18 cellular contexts compared by ENCODE assay signal in the genomic region with DNA sequence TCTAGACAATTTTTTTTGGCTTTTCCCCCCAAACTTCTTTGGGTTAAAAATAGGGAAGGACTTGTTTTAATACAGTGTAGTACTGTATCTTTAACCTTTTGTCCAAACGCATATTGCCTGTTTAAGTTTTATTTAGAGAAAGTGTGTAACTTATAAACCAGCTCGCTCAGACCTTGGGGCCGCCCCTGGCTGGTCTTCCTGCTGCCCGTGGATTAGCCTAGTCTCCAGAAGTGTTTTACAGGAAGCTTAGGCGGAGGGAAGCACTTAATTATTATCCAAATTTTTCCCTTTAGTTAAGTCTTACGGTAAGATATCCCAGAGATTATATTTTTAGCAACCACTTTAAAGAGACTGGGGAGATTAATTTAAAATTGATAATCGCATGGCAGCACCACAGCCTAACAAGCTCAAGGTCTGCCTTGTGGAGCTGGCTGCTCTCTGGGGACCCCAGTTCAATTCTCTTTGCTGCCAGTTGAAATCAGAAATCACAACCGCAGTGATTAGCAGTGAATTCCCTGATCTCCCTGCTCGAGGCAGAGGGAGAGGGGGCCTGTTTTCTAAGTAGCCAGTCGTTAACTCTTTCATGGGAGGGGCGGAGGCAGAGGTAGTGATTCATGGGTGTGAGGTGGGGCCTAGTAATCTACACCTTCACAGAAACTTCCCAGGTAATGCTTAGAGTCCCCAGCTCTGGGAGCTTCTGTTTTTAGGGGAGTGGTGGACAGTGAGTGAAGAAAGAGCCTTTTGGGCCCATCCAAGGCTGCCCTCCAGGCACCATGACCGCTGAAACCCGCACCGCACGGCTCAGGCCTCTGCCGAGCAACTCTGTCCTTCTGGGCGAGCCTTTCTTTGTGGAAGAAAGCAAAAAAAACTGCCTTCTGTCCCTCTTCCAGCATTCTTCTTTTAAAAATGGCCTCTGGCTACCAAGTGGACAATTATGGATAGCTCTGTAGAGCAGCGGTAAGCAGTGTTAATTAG.
DNase-seq lines count a peak whose midpoint lies in the region; ATAC-seq and TF ChIP-seq lines count a peak whose summit lies in the region.
"Had no signal": no experiment of that assay in that cellular context is flagged by ENCODE, and none has a peak within 500 bp of the region (broad histone marks: within the 10 kb centered on the region; RNA-seq: fewer than 3 reads in every experiment).

No MANE protein-coding gene starts in this region.

- H3K36me3 ChIP-seq in NT2/D1 (ENCODE audit: insufficient read depth, insufficient read length, low read length) (no peaks in the 10 kb centered on the region), iPS-20b (ENCODE audit: insufficient read depth, low read depth, low read length) (no peaks in the 10 kb centered on the region), trophoblast cell (ENCODE audit: control insufficient read depth in 1 of 2, insufficient read depth in 2 of 2, low read length in 2 of 2) (no peaks in the 10 kb centered on the region)
- H3K36me3 ChIP-seq: neutrophil, thoracic aorta had no signal

- H2BK20ac ChIP-seq in H9 (ENCODE audit: low read depth, low read length, poor library complexity, severe bottlenecking) = no peak overlapping the region

- H2BK15ac ChIP-seq in H9 (ENCODE audit: low read depth, low read length) = no peak overlapping the region

- TF ChIP-seq CTCF in H9 (conservative IDR thresholded peaks at IDR 0.05) = no peak

- H4K8ac ChIP-seq in H9 (replicated peaks; ENCODE audit: insufficient read length, low read depth, low read length) = no peak overlapping the region
- H4K8ac ChIP-seq in trophoblast cell (ENCODE audit: low read depth, low read length) = peak overlapping the region; percentile 71

- peak; percentile 75 for DNase-seq in H9
- DNase-seq in NT2/D1 (ENCODE audit: low read depth, low spot score) = peak; percentile 43
- no peak for DNase-seq in trophoblast cell
- no peak for DNase-seq in NCI-H345 treated with DMSO at 0.1 percent for 48 hours (lab: John Stamatoyannopoulos, UW; ENCODE audit: unreplicated experiment)
- DNase-seq in activated naive CD8-positive, alpha-beta T cell treated with anti-CD3 and anti-CD28 coated beads for 36 hours = no peak
- DNase-seq: activated CD4-positive, alpha-beta T cell treated with anti-CD3 and anti-CD28 coated beads, Interleukin-2, amount 50 U/mL, for 4 hours; activated T-cell treated with anti-CD3 and anti-CD28 coated beads, Interleukin-2, amount 50 U/mL, for 4 hours; DMS79; effector CD4-positive, alpha-beta T cell; PC-3; stimulated activated CD4-positive, alpha-beta T cell treated with anti-CD3 and anti-CD28 coated beads, Interleukin-4, amount 100 ng/mL, for 1 hour; stimulated activated CD8-positive, alpha-beta memory T cell treated with anti-CD3 and anti-CD28 coated beads, Interleukin-4, amount 100 ng/mL, for 48 hours had no signal

- no peak overlapping the region for H2BK5ac ChIP-seq in H9 (ENCODE audit: insufficient read length, low read length)
- H2BK5ac ChIP-seq in trophoblast cell (ENCODE audit: low read depth, low read length, poor library complexity) = peak overlapping the region; percentile 61

- H2AFZ ChIP-seq in H9 (ENCODE audit: low read length) = peak overlapping the region; percentile 18
- peak overlapping the region; percentile 9 for H2AFZ ChIP-seq in trophoblast cell (ENCODE audit: insufficient read depth, low read length, poor library complexity)

- WGBS in H9 (ENCODE audit: extremely low coverage, insufficient read length, low lambda C conversion rate) = no CpG with 5 or more reads among the region's 18 CpGs
- no CpG with 5 or more reads among the region's 18 CpGs for WGBS in trophoblast cell (ENCODE audit: extremely low coverage, insufficient coverage, insufficient read length)

- H3K23ac ChIP-seq in H9 (ENCODE audit: insufficient read length, low read depth, low read length) (no peak overlapping the region), trophoblast cell (ENCODE audit: low read length) (no peak overlapping the region)

- peak overlapping the region; percentile 12 for H4K12ac ChIP-seq in trophoblast cell (ENCODE audit: low read depth, low read length)

- no peak overlapping the region for H2BK120ac ChIP-seq in H9 (ENCODE audit: low read depth, low read length, poor library complexity, severe bottlenecking)
- H2BK120ac ChIP-seq in trophoblast cell (ENCODE audit: insufficient read depth, low read length, poor library complexity) = peak overlapping the region; percentile 64

- peak overlapping the region; percentile 77 to 95 (median 84); a peak in 6 of 7 replicates for H3K27ac Mint-ChIP-seq in H9
- no peak overlapping the region for H3K27ac Mint-ChIP-seq in activated naive CD8-positive, alpha-beta T cell treated with anti-CD3 and anti-CD28 coated beads for 36 hours
- H3K27ac Mint-ChIP-seq: activated naive CD8-positive, alpha-beta T cell had no signal

- H2AK5ac ChIP-seq in H9 (ENCODE audit: insufficient read length, low read length) = no peak overlapping the region
- no peak overlapping the region for H2AK5ac ChIP-seq in trophoblast cell (ENCODE audit: low read length)

- H3K4me1 Mint-ChIP-seq in H9 = peaks cover 59 to 69% of the 10 kb centered on the region in 2 experiments
- H3K4me1 Mint-ChIP-seq in activated naive CD8-positive, alpha-beta T cell treated with anti-CD3 and anti-CD28 coated beads for 36 hours = no peaks in the 10 kb centered on the region

- H3K27ac ChIP-seq in H9 (ENCODE audit: insufficient read length, low read depth, low read length) (no peak overlapping the region), iPS-20b (ENCODE audit: low read length) (no peak overlapping the region), trophoblast cell (ENCODE audit: low read depth, low read length) (peak overlapping the region; percentile 61)
- H3K27ac ChIP-seq: neutrophil, thoracic aorta had no signal

- no peak overlapping the region for H3T11ph ChIP-seq in H9 (ENCODE audit: low read length)

- no peak overlapping the region for H3K56ac ChIP-seq in H9 (ENCODE audit: insufficient read length, low read depth, low read length)

- H3K9ac ChIP-seq in H9 (ENCODE audit: extremely low read depth, insufficient read length, low read length) (no peak overlapping the region), NT2/D1 (ENCODE audit: insufficient read length, low read depth) (no peak overlapping the region), iPS-20b (ENCODE audit: low read depth, low read length) (peak overlapping the region; percentile 24; the same call in 1 of the 2 replicates), trophoblast cell (ENCODE audit: low read length) (no peak overlapping the region)

- H3K27me3 ChIP-seq in H9 (ENCODE audit: insufficient read depth, low read length) = no peaks in the 10 kb centered on the region
- H3K27me3 ChIP-seq in NT2/D1 (ENCODE audit: insufficient read depth, insufficient read length) = no peaks in the 10 kb centered on the region
- peaks cover 16% of the 10 kb centered on the region for H3K27me3 ChIP-seq in iPS-20b (ENCODE audit: insufficient read depth, low read length)
- no peaks in the 10 kb centered on the region for H3K27me3 ChIP-seq in trophoblast cell (ENCODE audit: insufficient read depth, low read length)
- H3K27me3 ChIP-seq: neutrophil had no signal

- no peak overlapping the region for H3K4me3 ChIP-seq in NT2/D1 (ENCODE audit: insufficient read length, low read depth)
- no peak overlapping the region for H3K4me3 ChIP-seq in iPS-20b (ENCODE audit: low read length)
- no peak overlapping the region for H3K4me3 ChIP-seq in trophoblast cell (ENCODE audit: low read depth, low read length)
- H3K4me3 ChIP-seq: lung, thoracic aorta had no signal

- H4K5ac ChIP-seq in H9 (ENCODE audit: insufficient read length, low read depth, low read length) = no peak overlapping the region

- H3K23me2 ChIP-seq in H9 (ENCODE audit: insufficient read length, low read depth, low read length, poor library complexity, severe bottlenecking) = no peaks in the 10 kb centered on the region

- no peak overlapping the region for H2BK12ac ChIP-seq in H9 (ENCODE audit: insufficient read length, low read depth, low read length)
- peak overlapping the region; percentile 37 for H2BK12ac ChIP-seq in trophoblast cell (ENCODE audit: low read length)

- H3K4me1 ChIP-seq in H9 (ENCODE audit: insufficient read depth, low read length) (peaks cover 9% of the 10 kb centered on the region; the same call in 1 of the 2 replicates), NT2/D1 (ENCODE audit: insufficient read depth, insufficient read length) (peaks cover 10% of the 10 kb centered on the region), iPS-20b (ENCODE audit: insufficient read depth, low read length) (peaks cover 42% of the 10 kb centered on the region), trophoblast cell (ENCODE audit: control insufficient read depth in 1 of 2, insufficient read depth in 2 of 2, low read length in 2 of 2) (peaks cover 13 to 29% of the 10 kb centered on the region in 2 experiments)

- no peaks in the 10 kb centered on the region for H4K20me1 ChIP-seq in H9 (ENCODE audit: control insufficient read depth, insufficient read depth, insufficient read length)

- H3K18ac ChIP-seq in H9 (ENCODE audit: insufficient read length, low read depth, low read length) = no peak overlapping the region
- H3K18ac ChIP-seq in trophoblast cell (ENCODE audit: low read length) = no peak overlapping the region

- no peaks in the 10 kb centered on the region for H3K9me3 ChIP-seq in H9 (ENCODE audit: control insufficient read depth, low read depth, low read length)
- H3K9me3 ChIP-seq in NT2/D1 (ENCODE audit: insufficient read depth, low read length) = no peaks in the 10 kb centered on the region
- H3K9me3 ChIP-seq in iPS-20b (ENCODE audit: insufficient read depth, low read depth, low read length) = no peaks in the 10 kb centered on the region
- no peaks in the 10 kb centered on the region for H3K9me3 ChIP-seq in trophoblast cell (ENCODE audit: insufficient read depth, low read depth, low read length)
- H3K9me3 ChIP-seq: neutrophil, thoracic aorta had no signal

- H3K36me3 Mint-ChIP-seq in H9 (ENCODE audit: insufficient read depth in 1 of 3, low read depth in 3 of 3) = no peaks in the 10 kb centered on the region
- no peaks in the 10 kb centered on the region for H3K36me3 Mint-ChIP-seq in activated naive CD8-positive, alpha-beta T cell treated with anti-CD3 and anti-CD28 coated beads for 36 hours
- H3K36me3 Mint-ChIP-seq: activated naive CD8-positive, alpha-beta T cell had no signal

- peak overlapping the region in 1 of 2 experiments; percentile 44; a peak in 2 of 5 replicates for H3K4me3 Mint-ChIP-seq in H9
- H3K4me3 Mint-ChIP-seq in activated naive CD8-positive, alpha-beta T cell treated with anti-CD3 and anti-CD28 coated beads for 36 hours = no peak overlapping the region
- H3K4me3 Mint-ChIP-seq: activated naive CD8-positive, alpha-beta T cell; activated T-cell treated with anti-CD3 and anti-CD28 coated beads, Interleukin-2, amount 50 U/mL, for 4 hours had no signal

- no peaks in the 10 kb centered on the region for H3K79me2 ChIP-seq in H9 (ENCODE audit: insufficient read depth, low read length)
- no peaks in the 10 kb centered on the region for H3K79me2 ChIP-seq in trophoblast cell (ENCODE audit: control insufficient read depth, insufficient read depth, low read length, poor library complexity)

- no peak for ATAC-seq in GM18498 (IDR thresholded peaks at IDR 0.05; ENCODE audit: unreplicated experiment)
- ATAC-seq: activated T-cell treated with anti-CD3 and anti-CD28 coated beads, Interleukin-2, amount 50 U/mL, for 4 hours; PC-3 had no signal

- H4K91ac ChIP-seq in H9 (ENCODE audit: insufficient read length, low read depth, low read length) = no peak overlapping the region
- H4K91ac ChIP-seq in trophoblast cell (ENCODE audit: low read depth, low read length) = peak overlapping the region; percentile 50

- peaks cover 9% of the 10 kb centered on the region for H3K27me3 Mint-ChIP-seq in H9 (ENCODE audit: low read depth)
- no peaks in the 10 kb centered on the region for H3K27me3 Mint-ChIP-seq in activated naive CD8-positive, alpha-beta T cell treated with anti-CD3 and anti-CD28 coated beads for 36 hours
- H3K27me3 Mint-ChIP-seq: activated naive CD8-positive, alpha-beta T cell had no signal

- H3K4ac ChIP-seq in H9 (ENCODE audit: low read depth, low read length) = no peak overlapping the region
- H3K4ac ChIP-seq in trophoblast cell (ENCODE audit: low read depth, low read length) = no peak overlapping the region

- H3K4me2 ChIP-seq in H9 (ENCODE audit: insufficient read depth, insufficient read length, low read length) = no peak overlapping the region
- peak overlapping the region; percentile 4 for H3K4me2 ChIP-seq in trophoblast cell (ENCODE audit: low read length)

- H3K14ac ChIP-seq in H9 (ENCODE audit: insufficient read depth, low read length) (no peak overlapping the region), trophoblast cell (ENCODE audit: low read length) (peak overlapping the region; percentile 5)

- no peaks in the 10 kb centered on the region for H3K79me1 ChIP-seq in H9 (ENCODE audit: insufficient read depth, low read depth, low read length, poor library complexity, severe bottlenecking)
- peaks cover 8% of the 10 kb centered on the region for H3K79me1 ChIP-seq in trophoblast cell (ENCODE audit: low read length)

- peaks cover 0 to 1% of the 10 kb centered on the region in 2 experiments; a peak in 1 of 5 replicates for H3K9me3 Mint-ChIP-seq in H9
- H3K9me3 Mint-ChIP-seq in activated naive CD8-positive, alpha-beta T cell treated with anti-CD3 and anti-CD28 coated beads for 36 hours = no peaks in the 10 kb centered on the region
- H3K9me3 Mint-ChIP-seq: activated T-cell treated with anti-CD3 and anti-CD28 coated beads, Interleukin-2, amount 50 U/mL, for 4 hours had no signal

Comparison
In these comparisons a context has a peak if more than half of its experiments do, and no peak if none do; other contexts are left out.
1. DNase-seq: peak in H9 (single experiment) and NT2/D1 (single experiment); none in trophoblast cell (0 of 2), NCI-H345 treated with DMSO at 0.1 percent for 48 hours (single experiment) and activated naive CD8-positive, alpha-beta T cell treated with anti-CD3 and anti-CD28 coated beads for 36 hours (single experiment).